In the genomic region with DNA sequence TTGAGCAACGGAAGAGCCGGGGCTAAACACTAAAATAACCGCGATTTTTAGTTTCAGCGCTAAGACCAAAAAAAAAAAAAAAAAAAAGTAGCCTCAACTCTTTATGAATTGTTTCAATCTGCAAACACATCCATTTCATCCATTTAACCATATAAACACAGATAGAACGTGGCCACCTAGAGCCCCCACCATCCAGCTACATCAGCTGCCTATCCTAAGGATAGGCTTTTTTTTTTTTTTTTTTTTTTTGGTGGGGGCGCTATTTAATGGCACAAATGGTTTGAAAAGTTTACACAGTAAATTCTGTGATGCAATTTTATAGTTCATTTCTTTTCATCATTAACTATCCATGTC, we compare ENCODE assay signal across 8 cellular contexts.
DNase-seq lines count a peak whose midpoint lies in the region; ATAC-seq and TF ChIP-seq lines count a peak whose summit lies in the region.

No MANE protein-coding gene starts in this region.

- H3K4me3 ChIP-seq in astrocyte of the cerebellum (ENCODE audit: low read depth, low read length) (peak overlapping the region; percentile 63), muscle layer of colon (ENCODE audit: low read depth in 1 of 2, low read length in 2 of 2) (peak overlapping the region; percentile 56 to 77)

- DNase-seq in T-helper 1 cell: no peak
- no peak for DNase-seq in astrocyte of the cerebellum (ENCODE audit: low read depth)
- DNase-seq in NCI-H1436 treated with DMSO at 0.1 percent for 48 hours (lab: John Stamatoyannopoulos, UW): no peak
- no peak for DNase-seq in NCI-H226
- no peak for DNase-seq in stimulated activated CD4-positive, alpha-beta T cell treated with anti-CD3 and anti-CD28 coated beads, Interleukin-2, amount 100 ng/mL, for 24 hours

- in situ Hi-C loops in astrocyte of the cerebellum (cut with HindIII; ENCODE audit: low sequenced_read_pairs): no loop called here

- H3K4me1 ChIP-seq in muscle layer of colon (ENCODE audit: insufficient read depth, low read length): no peaks in the 10 kb centered on the region

- peaks cover 6% of the 10 kb centered on the region for H3K36me3 ChIP-seq in muscle layer of colon (ENCODE audit: insufficient read depth, low read length)

- H3K9me3 Mint-ChIP-seq in T-helper 1 cell treated with Interleukin-12 subunit alpha and Interleukin-12 subunit beta and Interleukin-4 antibody, amounts not matched to agents 30 μg/mL and 1 μg/mL, for 36 hours: no peaks in the 10 kb centered on the region

- TF ChIP-seq CTCF in astrocyte of the cerebellum (IDR thresholded peaks at IDR 0.05; ENCODE audit: low read depth, low read length, missing control alignments): no peak

- H3K27me3 ChIP-seq in muscle layer of colon (ENCODE audit: control insufficient read depth in 1 of 2, insufficient read depth in 2 of 2, low read length in 2 of 2): peaks cover 0 to 4% of the 10 kb centered on the region in 2 donors

- H3K9me3 ChIP-seq in muscle layer of colon (ENCODE audit: low read length): no peaks in the 10 kb centered on the region

- ATAC-seq in HG03159 (IDR thresholded peaks at IDR 0.05; ENCODE audit: unreplicated experiment): peak; percentile 25

- no peak overlapping the region for H3K9ac ChIP-seq in muscle layer of colon (ENCODE audit: low read length)

- peaks cover 4% of the 10 kb centered on the region for H3K4me1 Mint-ChIP-seq in T-helper 1 cell treated with Interleukin-12 subunit alpha and Interleukin-12 subunit beta and Interleukin-4 antibody, amounts not matched to agents 30 μg/mL and 1 μg/mL, for 36 hours (ENCODE audit: low read depth)

- H3K27ac ChIP-seq in muscle layer of colon (ENCODE audit: low read depth, low read length): peak overlapping the region; percentile 52

- peaks cover 6% of the 10 kb centered on the region for H3K36me3 Mint-ChIP-seq in T-helper 1 cell treated with Interleukin-12 subunit alpha and Interleukin-12 subunit beta and Interleukin-4 antibody, amounts not matched to agents 30 μg/mL and 1 μg/mL, for 36 hours (ENCODE audit: low read depth)

- peaks cover 5% of the 10 kb centered on the region for H3K27me3 Mint-ChIP-seq in T-helper 1 cell treated with Interleukin-12 subunit alpha and Interleukin-12 subunit beta and Interleukin-4 antibody, amounts not matched to agents 30 μg/mL and 1 μg/mL, for 36 hours (ENCODE audit: low read depth)

- peak overlapping the region; percentile 86 for H3K27ac Mint-ChIP-seq in T-helper 1 cell treated with Interleukin-12 subunit alpha and Interleukin-12 subunit beta and Interleukin-4 antibody, amounts not matched to agents 30 μg/mL and 1 μg/mL, for 36 hours

- peak overlapping the region; percentile 95 for H3K4me3 Mint-ChIP-seq in T-helper 1 cell treated with Interleukin-12 subunit alpha and Interleukin-12 subunit beta and Interleukin-4 antibody, amounts not matched to agents 30 μg/mL and 1 μg/mL, for 36 hours
